In the genomic region with DNA sequence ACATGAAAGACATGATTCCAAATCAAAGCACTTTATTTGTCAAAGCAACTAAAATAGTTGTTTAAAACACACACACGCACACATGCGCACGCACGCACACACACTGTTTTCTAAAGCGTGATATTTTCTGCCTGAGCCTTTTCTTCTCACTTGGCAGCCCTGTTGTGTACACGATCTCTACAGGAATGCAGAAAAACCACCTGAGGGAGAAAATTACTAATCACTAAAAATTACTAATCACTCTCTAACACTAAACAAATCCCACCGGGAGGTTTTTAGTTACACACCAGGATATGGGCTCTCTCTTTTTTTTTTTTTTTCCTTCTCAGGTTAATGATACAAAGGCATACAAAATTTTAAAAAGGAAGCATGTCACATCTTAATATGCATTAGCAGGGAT, we compare ENCODE assay signal across 17 cellular contexts.
DNase-seq lines count a peak whose midpoint lies in the region; ATAC-seq and TF ChIP-seq lines count a peak whose summit lies in the region.
"Had no signal": no experiment of that assay in that cellular context is flagged by ENCODE, and none has a peak within 500 bp of the region (broad histone marks: within the 10 kb centered on the region; RNA-seq: fewer than 3 reads in every experiment).

No MANE protein-coding gene starts in this region.

- H3K27me3 Mint-ChIP-seq in progenitor cell of endocrine pancreas, result no peaks in the 10 kb centered on the region

- H3K36me3 ChIP-seq in RWPE2 (ENCODE audit: low read depth), result no peaks in the 10 kb centered on the region
- H3K36me3 ChIP-seq in esophagus (ENCODE audit: control insufficient read depth in 2 of 2, insufficient read depth in 2 of 2, low read length in 1 of 2), result no peaks in the 10 kb centered on the region
- H3K36me3 ChIP-seq in heart left ventricle, result no peaks in the 10 kb centered on the region
- H3K36me3 ChIP-seq: BE2C had no signal

- H3K9me3 Mint-ChIP-seq in progenitor cell of endocrine pancreas (ENCODE audit: low read depth), result no peaks in the 10 kb centered on the region
- H3K9me3 Mint-ChIP-seq: CD8-positive, alpha-beta memory T cell; GM23338 had no signal

- DNase-seq in RWPE2 (ENCODE audit: low spot score) (no peak), progenitor cell of endocrine pancreas (ENCODE audit: low spot score, unreplicated experiment) (no peak), MV-4-11 (lab: John Stamatoyannopoulos, UW) (no peak), HUDEP-2 (lab: John Stamatoyannopoulos, UW; ENCODE audit: unreplicated experiment in 76 of 76) (no peak), heart left ventricle (no peak)
- DNase-seq: ACHN; BE2C; C1 segment of cervical spinal cord; CD4-positive, CD25-positive, alpha-beta regulatory T cell; CD8-positive, alpha-beta memory T cell; COR-L47; DMS 273 treated with DMSO at 0.1 percent for 48 hours; HCEC 1CT; IMR-90 had no signal

- no peaks in the 10 kb centered on the region for H3K9me3 ChIP-seq in RWPE2 (ENCODE audit: severe bottlenecking)
- H3K9me3 ChIP-seq in esophagus (ENCODE audit: control insufficient read depth in 2 of 2, insufficient read depth in 1 of 2, low read depth in 1 of 2, low read length in 1 of 2), result no peaks in the 10 kb centered on the region
- H3K9me3 ChIP-seq in heart left ventricle, result no peaks in the 10 kb centered on the region
- H3K9me3 ChIP-seq: BE2C had no signal

- ATAC-seq in RWPE2 (ENCODE audit: low read depth) (no peak), heart left ventricle (no peak)
- ATAC-seq: GM23338 had no signal

- WGBS in esophagus, 2 donors, result 53 to 56% methylated on average over 7 of the region's 7 CpGs
- 89 to 92% (median 91%) methylated on average over 7 of the region's 7 CpGs for WGBS in heart left ventricle, 4 donors

- no peaks in the 10 kb centered on the region for H3K36me3 Mint-ChIP-seq in progenitor cell of endocrine pancreas (ENCODE audit: insufficient read depth)
- H3K36me3 Mint-ChIP-seq: CD4-positive, CD25-positive, alpha-beta regulatory T cell; CD8-positive, alpha-beta memory T cell had no signal

- H3K4me3 ChIP-seq in RWPE2 (ENCODE audit: severe bottlenecking) (no peak overlapping the region), esophagus (ENCODE audit: low read depth in 1 of 2, low read length in 2 of 2) (no peak overlapping the region), heart left ventricle (no peak overlapping the region)
- H3K4me3 ChIP-seq: GM23338 had no signal

- H3K27ac Mint-ChIP-seq in progenitor cell of endocrine pancreas, result peak overlapping the region; percentile 18
- H3K27ac Mint-ChIP-seq: CD4-positive, CD25-positive, alpha-beta regulatory T cell; CD8-positive, alpha-beta memory T cell; GM23338 had no signal

- intact Hi-C loops in heart left ventricle (cut with DNase I), result no loop called here

- H3K4me1 ChIP-seq in RWPE2 (ENCODE audit: insufficient read depth, poor library complexity, severe bottlenecking) (peaks cover 41% of the 10 kb centered on the region), esophagus (ENCODE audit: control insufficient read depth in 2 of 2, insufficient read depth in 2 of 2, low read length in 1 of 2) (peaks cover 0 to 6% of the 10 kb centered on the region in 2 donors), heart left ventricle (no peaks in the 10 kb centered on the region)
- H3K4me1 ChIP-seq: BE2C had no signal

- no peak overlapping the region for H3K4me3 Mint-ChIP-seq in progenitor cell of endocrine pancreas (ENCODE audit: low read depth)
- H3K4me3 Mint-ChIP-seq: CD4-positive, CD25-positive, alpha-beta regulatory T cell; CD8-positive, alpha-beta memory T cell; GM23338 had no signal

- no peaks in the 10 kb centered on the region for H3K27me3 ChIP-seq in RWPE2 (ENCODE audit: insufficient read depth, poor library complexity, severe bottlenecking)
- no peaks in the 10 kb centered on the region for H3K27me3 ChIP-seq in esophagus (ENCODE audit: control insufficient read depth in 1 of 2, insufficient read depth in 2 of 2, low read length in 2 of 2)
- peaks cover 0 to 6% (median 0%) of the 10 kb centered on the region in 9 donors for H3K27me3 ChIP-seq in heart left ventricle
- H3K27me3 ChIP-seq: BE2C had no signal

- peaks cover 17% of the 10 kb centered on the region for H3K4me1 Mint-ChIP-seq in progenitor cell of endocrine pancreas (ENCODE audit: low read depth)
- H3K4me1 Mint-ChIP-seq: CD4-positive, CD25-positive, alpha-beta regulatory T cell; CD8-positive, alpha-beta memory T cell; GM23338 had no signal

- H3K27ac ChIP-seq in RWPE2 (ENCODE audit: poor library complexity, severe bottlenecking) (peak overlapping the region; percentile 10), esophagus (ENCODE audit: low read depth in 2 of 2, low read length in 1 of 2) (peak overlapping the region; percentile 42 to 88), heart left ventricle (no peak overlapping the region)
- H3K27ac ChIP-seq: HL-60 had no signal

- no peak for TF ChIP-seq POLR2A in heart left ventricle (IDR thresholded peaks at IDR 0.05)

- TF ChIP-seq CTCF in RWPE2 (IDR thresholded peaks at IDR 0.05; ENCODE audit: poor library complexity, severe bottlenecking), result no peak
- TF ChIP-seq CTCF in progenitor cell of endocrine pancreas (IDR thresholded peaks at IDR 0.05; ENCODE audit: unreplicated experiment), result no peak
- TF ChIP-seq CTCF in heart left ventricle (IDR thresholded peaks at IDR 0.05), result no peak

Comparison
In these comparisons a context has a peak if more than half of its experiments do, and no peak if none do; other contexts are left out.
1. H3K27ac ChIP-seq: peak in RWPE2 (single experiment) and esophagus (2 of 2); none in heart left ventricle (0 of 12).